8 cellular contexts compared by ENCODE assay signal in the genomic region with DNA sequence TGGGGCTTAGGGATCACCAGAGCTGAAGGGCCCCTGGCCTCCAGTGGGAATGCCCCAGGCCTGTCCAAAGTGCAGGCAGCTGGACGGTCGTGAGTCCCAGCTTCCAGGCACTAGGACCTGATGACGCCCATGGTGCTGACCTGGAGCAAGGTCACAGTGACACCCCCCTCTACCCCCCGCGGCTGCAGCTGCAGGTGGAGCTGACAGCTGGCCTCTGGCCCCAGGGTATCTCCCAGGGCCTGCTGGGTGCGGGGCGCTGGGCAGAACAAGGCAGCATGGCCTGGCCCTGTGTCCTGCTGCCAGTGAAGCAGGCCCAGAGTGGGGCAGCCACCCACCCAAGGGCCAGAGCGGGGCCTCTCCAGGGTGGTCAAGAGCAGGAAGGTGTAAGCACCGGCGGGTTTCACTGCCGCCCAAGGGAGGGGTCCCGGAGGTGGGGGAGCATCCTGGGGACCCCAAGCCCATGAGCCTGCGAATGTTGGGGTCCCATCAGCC. TPM values are rescaled to one million over a fixed set of nuclear protein-coding genes. Genes with fewer than 3 reads are reported as not detected.
DNase-seq lines count a peak whose midpoint lies in the region; TF ChIP-seq lines count a peak whose summit lies in the region.

No MANE protein-coding gene starts in this region.

- no peaks in the 10 kb centered on the region for H3K79me2 ChIP-seq in smooth muscle cell (ENCODE audit: low read depth)

- peak overlapping the region; percentile 81 for H3K27ac ChIP-seq in HL-60 (replicated peaks)
- H3K27ac ChIP-seq in VCaP: peak overlapping the region; percentile 73; the same call in 1 of the 2 replicates
- peak overlapping the region; percentile 94 for H3K27ac ChIP-seq in left ventricle myocardium inferior (replicated peaks)
- H3K27ac ChIP-seq in smooth muscle cell (ENCODE audit: low read depth): no peak overlapping the region

- intact Hi-C loops in left ventricle myocardium inferior (cut with micrococcal nuclease): no loop called here

- H2AFZ ChIP-seq in smooth muscle cell (ENCODE audit: low read depth): no peak overlapping the region

- H3K4me2 ChIP-seq in smooth muscle cell: peak overlapping the region; percentile 76

- H3K4me1 ChIP-seq in left ventricle myocardium inferior (peaks cover 73% of the 10 kb centered on the region), smooth muscle cell (ENCODE audit: low read depth) (peaks cover 11% of the 10 kb centered on the region)

- no peak overlapping the region for H3K9ac ChIP-seq in smooth muscle cell (ENCODE audit: low read depth)

- H3K4me3 ChIP-seq in HL-60 (replicated peaks; ENCODE audit: insufficient read depth, low read length) (peak overlapping the region; percentile 97), left ventricle myocardium inferior (peak overlapping the region; percentile 78), smooth muscle cell (peak overlapping the region; percentile 49)

- H3K27me3 ChIP-seq in HL-60 (ENCODE audit: insufficient read depth, poor library complexity, severe bottlenecking) (no peaks in the 10 kb centered on the region), left ventricle myocardium inferior (ENCODE audit: low read depth) (no peaks in the 10 kb centered on the region), smooth muscle cell (ENCODE audit: low read depth) (no peaks in the 10 kb centered on the region)

- 61% methylated on average over 13 of the region's 13 CpGs for WGBS in smooth muscle cell (ENCODE audit: low lambda C conversion rate)

- DNase-seq in HL-60 (ENCODE audit: low read depth in 1 of 2, low spot score in 1 of 2) (no peak), left ventricle myocardium inferior (no peak), smooth muscle cell (lab: John Stamatoyannopoulos, UW; ENCODE audit: unreplicated experiment) (no peak), occipital lobe (lab: John Stamatoyannopoulos, UW) (no peak), DMS79 (lab: John Stamatoyannopoulos, UW) (no peak), activated gamma-delta T cell (lab: John Stamatoyannopoulos, UW) (no peak)
- DNase-seq in stimulated activated CD4-positive, alpha-beta T cell treated with anti-CD3 and anti-CD28 coated beads, Interleukin-2, amount 100 ng/mL, for 24 hours: no peak

- no peaks in the 10 kb centered on the region for H3F3A ChIP-seq in smooth muscle cell (ENCODE audit: low read depth)

- TF ChIP-seq CTCF in HL-60 (IDR thresholded peaks at IDR 0.05; ENCODE audit: insufficient read depth, low read length): no peak
- TF ChIP-seq CTCF in VCaP (conservative IDR thresholded peaks at IDR 0.05): no peak
- TF ChIP-seq CTCF in left ventricle myocardium inferior (IDR thresholded peaks at IDR 0.05; ENCODE audit: borderline replicate concordance): no peak
- no peak for TF ChIP-seq CTCF in smooth muscle cell (IDR thresholded peaks at IDR 0.05; ENCODE audit: borderline replicate concordance, insufficient read depth, poor library complexity, severe bottlenecking)

- H3K9me3 ChIP-seq in left ventricle myocardium inferior (replicated peaks) (no peaks in the 10 kb centered on the region), smooth muscle cell (replicated peaks; ENCODE audit: low read depth) (no peaks in the 10 kb centered on the region)

- H3K36me3 ChIP-seq in left ventricle myocardium inferior (peaks cover 32% of the 10 kb centered on the region), smooth muscle cell (ENCODE audit: low read depth) (no peaks in the 10 kb centered on the region)

- H4K20me1 ChIP-seq in smooth muscle cell (ENCODE audit: low read depth): no peaks in the 10 kb centered on the region

RNA-seq across cellular contexts. Expression of a gene that starts 0.6 kb away (rescaled TPM):
- total RNA-seq in left ventricle myocardium inferior (23.4 TPM), smooth muscle cell (37.2 and 39.7 TPM in 2 replicates), occipital lobe (3.1 TPM)
- 59.0 and 76.4 TPM in 2 replicates for polyA plus RNA-seq in smooth muscle cell

RNA-seq across cellular contexts. Expression of a gene that starts 7.8 kb away (rescaled TPM):
- total RNA-seq in left ventricle myocardium inferior (436 TPM), smooth muscle cell (115 and 165 TPM in 2 replicates), occipital lobe (42.3 TPM)
- polyA plus RNA-seq in smooth muscle cell: 302 and 314 TPM in 2 replicates

RNA-seq across cellular contexts. Expression of a gene that starts 28.1 kb away (rescaled TPM):
- 3.7 TPM for total RNA-seq in left ventricle myocardium inferior
- 6.9 and 9.9 TPM in 2 replicates for total RNA-seq in smooth muscle cell
- polyA plus RNA-seq in smooth muscle cell: 8.8 and 9.1 TPM in 2 replicates
- 0.94 TPM for total RNA-seq in occipital lobe

RNA-seq across cellular contexts. Expression of a gene that starts 34.4 kb away (rescaled TPM):
- total RNA-seq in left ventricle myocardium inferior (6.1 TPM), smooth muscle cell (17.5 and 18.3 TPM in 2 replicates), occipital lobe (4.1 TPM)
- polyA plus RNA-seq in smooth muscle cell: 25.1 and 33.4 TPM in 2 replicates
